ENCODE assay signal across 25 cellular contexts in genomic region chr11:11970556-11970955, GRCh38. TPM values are rescaled to one million over a fixed set of nuclear protein-coding genes. Genes with fewer than 3 reads are reported as not detected.
"Had no signal": no experiment of that assay in that cellular context is flagged by ENCODE, and none has a peak within 500 bp of the region (broad histone marks: within the 10 kb centered on the region; RNA-seq: fewer than 3 reads in every experiment).

No MANE protein-coding gene starts in this region.

- H3K9me3 ChIP-seq: ascending aorta, gastrocnemius medialis, ovary, suprapubic skin, transverse colon had no signal

- H3K36me3 Mint-ChIP-seq: activated CD8-positive, alpha-beta memory T cell treated with anti-CD3 and anti-CD28 coated beads, Interleukin-2, amount 10 ng/mL, durations not matched to agents 7 days and 5 days; activated naive CD8-positive, alpha-beta T cell; stimulated activated memory B cell treated with anti-CD40 and anti-IgM and Interleukin-4, amounts not matched to agents 10 μg/mL and 1 μg/mL and 100 μg/mL, for 72 hours; WTC11 had no signal

- H3K4me3 ChIP-seq: gastrocnemius medialis, ovary, smooth muscle cell, suprapubic skin, transverse colon had no signal

- H3K4me3 Mint-ChIP-seq: activated CD8-positive, alpha-beta memory T cell treated with anti-CD3 and anti-CD28 coated beads, Interleukin-2, amount 10 ng/mL, durations not matched to agents 7 days and 5 days; activated CD8-positive, alpha-beta T cell treated with anti-CD3 and anti-CD28 coated beads for 36 hours; activated naive CD8-positive, alpha-beta T cell; activated T-cell treated with anti-CD3 and anti-CD28 coated beads, Interleukin-2, amount 50 U/mL, for 72 hours; nephron progenitor cell; stimulated activated memory B cell treated with anti-CD40 and anti-IgM and Interleukin-4, amounts not matched to agents 10 μg/mL and 1 μg/mL and 100 μg/mL, for 72 hours; WTC11 had no signal

- H3K9me3 Mint-ChIP-seq: activated CD8-positive, alpha-beta T cell treated with anti-CD3 and anti-CD28 coated beads for 36 hours; activated T-cell treated with anti-CD3 and anti-CD28 coated beads, Interleukin-2, amount 50 U/mL, for 72 hours; nephron progenitor cell; stimulated activated memory B cell treated with anti-CD40 and anti-IgM and Interleukin-4, amounts not matched to agents 10 μg/mL and 1 μg/mL and 100 μg/mL, for 72 hours; WTC11 had no signal

- H3K27ac ChIP-seq: brain microvascular endothelial cell, epithelial cell of prostate, gastrocnemius medialis, ovary, transverse colon had no signal

- H3K27me3 Mint-ChIP-seq: activated CD8-positive, alpha-beta T cell treated with anti-CD3 and anti-CD28 coated beads for 36 hours; activated naive CD8-positive, alpha-beta T cell; progenitor cell of endocrine pancreas had no signal

- ATAC-seq: activated CD8-positive, alpha-beta memory T cell treated with anti-CD3 and anti-CD28 coated beads, Interleukin-2, amount 10 ng/mL, durations not matched to agents 7 days and 5 days; activated CD8-positive, alpha-beta T cell treated with anti-CD3 and anti-CD28 coated beads for 36 hours; activated T-cell treated with anti-CD3 and anti-CD28 coated beads, Interleukin-2, amount 50 U/mL, for 72 hours; gastrocnemius medialis; stimulated activated memory B cell treated with anti-CD40 and anti-IgM and Interleukin-4, amounts not matched to agents 10 μg/mL and 1 μg/mL and 100 μg/mL, for 72 hours; WTC11 had no signal

- H3K27ac Mint-ChIP-seq: activated CD8-positive, alpha-beta memory T cell treated with anti-CD3 and anti-CD28 coated beads, Interleukin-2, amount 10 ng/mL, durations not matched to agents 7 days and 5 days; activated CD8-positive, alpha-beta T cell treated with anti-CD3 and anti-CD28 coated beads for 36 hours; activated naive CD8-positive, alpha-beta T cell; activated T-cell treated with anti-CD3 and anti-CD28 coated beads, Interleukin-2, amount 50 U/mL, for 72 hours; nephron progenitor cell; progenitor cell of endocrine pancreas; stimulated activated memory B cell treated with anti-CD40 and anti-IgM and Interleukin-4, amounts not matched to agents 10 μg/mL and 1 μg/mL and 100 μg/mL, for 72 hours; WTC11 had no signal

- DNase-seq: activated CD4-positive, alpha-beta T cell treated with anti-CD3 and anti-CD28 coated beads, Interleukin-2, amount 50 U/mL, for 1 hour; activated CD8-positive, alpha-beta T cell treated with anti-CD3 and anti-CD28 coated beads for 36 hours; activated naive CD4-positive, alpha-beta T cell; activated T-cell treated with anti-CD3 and anti-CD28 coated beads for 4 hours; activated T-cell treated with anti-CD3 and anti-CD28 coated beads, Interleukin-2, amount 50 U/mL, for 72 hours; brain microvascular endothelial cell; effector CD4-positive, alpha-beta T cell; gastrocnemius medialis; glutamatergic neuron; nephron progenitor cell; ovary; stimulated activated CD4-positive, alpha-beta T cell treated with anti-CD3 and anti-CD28 coated beads, Interleukin-1b, Interleukin-23, amount 100 ng/mL, for 48 hours; stimulated activated CD4-positive, alpha-beta T cell treated with anti-CD3 and anti-CD28 coated beads, Interleukin-4, amount 100 ng/mL, for 4 hours; stimulated activated CD8-positive, alpha-beta memory T cell treated with anti-CD3 and anti-CD28 coated beads, Interleukin-4, amount 100 ng/mL, for 48 hours; T-helper 2 cell; transverse colon had no signal

- H3K36me3 ChIP-seq: brain microvascular endothelial cell, gastrocnemius medialis, ovary, transverse colon had no signal

- H3K4me1 Mint-ChIP-seq: stimulated activated memory B cell treated with anti-CD40 and anti-IgM and Interleukin-4, amounts not matched to agents 10 μg/mL and 1 μg/mL and 100 μg/mL, for 72 hours had no signal

- H3K27me3 ChIP-seq: ascending aorta, brain microvascular endothelial cell, gastrocnemius medialis, ovary, suprapubic skin, transverse colon had no signal

RNA-seq across cellular contexts. Expression of gene DKK3, which starts 37.9 kb away (rescaled TPM):
- total RNA-seq: activated CD8-positive, alpha-beta memory T cell treated with anti-CD3 and anti-CD28 coated beads, Interleukin-2, amount 10 ng/mL, durations not matched to agents 7 days and 5 days; activated CD8-positive, alpha-beta T cell treated with anti-CD3 and anti-CD28 coated beads for 36 hours had no signal
